26 cellular contexts compared by ENCODE assay signal in genomic region chr2:104846182-104846954, GRCh38. TPM values are rescaled to one million over a fixed set of nuclear protein-coding genes. Genes with fewer than 3 reads are reported as not detected.
A peak's percentile ranks its signal among the peaks of the same experiment; 100 is the strongest.
DNase-seq lines count a peak whose midpoint lies in the region; ATAC-seq and TF ChIP-seq lines count a peak whose summit lies in the region.
"Had no signal": no experiment of that assay in that cellular context is flagged by ENCODE, and none has a peak within 500 bp of the region (broad histone marks: within the 10 kb centered on the region; RNA-seq: fewer than 3 reads in every experiment).

No MANE protein-coding gene starts in this region.

- peaks cover 97% of the 10 kb centered on the region for H3K27me3 Mint-ChIP-seq in WTC11 (ENCODE audit: low read depth)

- H3K36me3 ChIP-seq in iPS-20b (ENCODE audit: insufficient read depth, low read depth, low read length) (no peaks in the 10 kb centered on the region), neuronal stem cell (replicated peaks in 1 of 2; ENCODE audit: control insufficient read depth in 2 of 2, insufficient read depth in 2 of 2, low read length in 2 of 2) (peaks cover 0 to 17% of the 10 kb centered on the region in 2 donors)
- H3K36me3 ChIP-seq: upper lobe of left lung, WERI-Rb-1 had no signal

- POLR2A ChIA-PET in WTC11 (lab: Charles Lee) = no interaction called here

- H2BK15ac ChIP-seq in neuronal stem cell (ENCODE audit: low read length) = no peak overlapping the region

- peaks cover 72% of the 10 kb centered on the region for H3K4me1 Mint-ChIP-seq in WTC11
- H3K4me1 Mint-ChIP-seq: central memory CD8-positive, alpha-beta T cell had no signal

- H3K9me3 Mint-ChIP-seq in WTC11 = no peaks in the 10 kb centered on the region
- H3K9me3 Mint-ChIP-seq: activated CD8-positive, alpha-beta T cell treated with anti-CD3 and anti-CD28 coated beads for 36 hours; activated T-helper 2 cell treated with anti-CD3 and anti-CD28 coated beads, Interferon-gamma antibody, Interleukin-2, Interleukin-4, amounts not matched to agents 10 μg/mL and 5 μg/mL and 100 μg/mL, durations not matched to agents 14 hours and 24 hours and 36 hours; CD8-positive, alpha-beta T cell; central memory CD8-positive, alpha-beta T cell; HFFc6; T-cell had no signal

- in situ Hi-C loops in Caki2 (cut with HindIII; ENCODE audit: low pct_unique_long_range_greater_than_20kb, low sequenced_read_pairs) = no loop called here

- peak; percentile 69 for DNase-seq in Caki2 (ENCODE audit: low read depth)
- DNase-seq in WTC11 (ENCODE audit: low spot score) = no peak
- DNase-seq in neuronal stem cell (ENCODE audit: low spot score) = no peak
- no peak for DNase-seq in stimulated activated CD4-positive, alpha-beta T cell treated with anti-CD3 and anti-CD28 coated beads, Interleukin-2, amount 100 ng/mL, for 48 hours
- no peak for DNase-seq in stimulated activated CD4-positive, alpha-beta T cell treated with anti-CD3 and anti-CD28 coated beads, Interleukin-15, amount 100 ng/mL, for 24 hours
- no peak for DNase-seq in AG08395 (ENCODE audit: low spot score)
- DNase-seq in HK-2 (ENCODE audit: unreplicated experiment) = no peak
- DNase-seq: activated CD8-positive, alpha-beta T cell treated with anti-CD3 and anti-CD28 coated beads for 36 hours; CD8-positive, alpha-beta T cell; DND-41; HFFc6; NCI-H1694; NCI-H446; psoas muscle; SHP77; stimulated activated naive CD4-positive, alpha-beta T cell; T-cell; WERI-Rb-1 had no signal

- H3K4me3 Mint-ChIP-seq in WTC11 = peak overlapping the region; percentile 66
- H3K4me3 Mint-ChIP-seq: activated CD8-positive, alpha-beta T cell treated with anti-CD3 and anti-CD28 coated beads for 36 hours; CD8-positive, alpha-beta T cell; central memory CD8-positive, alpha-beta T cell; HFFc6 had no signal

- H3K14ac ChIP-seq in neuronal stem cell (ENCODE audit: low read length) = no peak overlapping the region

- no peak overlapping the region for H3K23ac ChIP-seq in neuronal stem cell (ENCODE audit: low read depth, low read length, poor library complexity)

- H3K9ac ChIP-seq in iPS-20b (ENCODE audit: low read depth, low read length) (peak overlapping the region; percentile 65; the same call in 1 of the 2 replicates), neuronal stem cell (ENCODE audit: low read depth, low read length, poor library complexity) (no peak overlapping the region)

- no peaks in the 10 kb centered on the region for H3K9me3 ChIP-seq in iPS-20b (ENCODE audit: insufficient read depth, low read depth, low read length)
- no peaks in the 10 kb centered on the region for H3K9me3 ChIP-seq in neuronal stem cell (replicated peaks in 1 of 2; ENCODE audit: control insufficient read depth in 2 of 2, insufficient read depth in 1 of 2, low read depth in 1 of 2, low read length in 2 of 2)
- H3K9me3 ChIP-seq: psoas muscle, upper lobe of left lung had no signal

- H3K27ac ChIP-seq in iPS-20b (ENCODE audit: low read length) (no peak overlapping the region), neuronal stem cell (replicated peaks; ENCODE audit: low read length) (no peak overlapping the region)
- H3K27ac ChIP-seq: hepatocyte, psoas muscle, upper lobe of left lung, WERI-Rb-1 had no signal

- H2BK5ac ChIP-seq in neuronal stem cell (ENCODE audit: low read length) = no peak overlapping the region

- H4K91ac ChIP-seq in neuronal stem cell (ENCODE audit: low read depth, low read length, poor library complexity) = no peak overlapping the region

- no peak overlapping the region for H3K18ac ChIP-seq in neuronal stem cell (ENCODE audit: low read length)

- H3K4me1 ChIP-seq in iPS-20b (ENCODE audit: insufficient read depth, low read length) (peaks cover 45% of the 10 kb centered on the region), neuronal stem cell (ENCODE audit: control insufficient read depth in 2 of 2, insufficient read depth in 1 of 2, low read depth in 1 of 2, low read length in 2 of 2) (peaks cover 20 to 32% of the 10 kb centered on the region in 2 donors)

- peak overlapping the region; percentile 62; the same call in 1 of the 2 replicates for H3K4me3 ChIP-seq in iPS-20b (ENCODE audit: low read length)
- peak overlapping the region in 1 of 2 donors; percentile 82 for H3K4me3 ChIP-seq in neuronal stem cell (ENCODE audit: low read length in 2 of 2)
- H3K4me3 ChIP-seq: hepatocyte, upper lobe of left lung had no signal

- no peak overlapping the region for H3K27ac Mint-ChIP-seq in WTC11
- H3K27ac Mint-ChIP-seq: activated CD8-positive, alpha-beta T cell treated with anti-CD3 and anti-CD28 coated beads for 36 hours; activated T-helper 2 cell treated with anti-CD3 and anti-CD28 coated beads, Interferon-gamma antibody, Interleukin-2, Interleukin-4, amounts not matched to agents 10 μg/mL and 5 μg/mL and 100 μg/mL, durations not matched to agents 14 hours and 24 hours and 36 hours; CD8-positive, alpha-beta T cell; HFFc6 had no signal

- H3K79me1 ChIP-seq in neuronal stem cell (ENCODE audit: low read depth, low read length) = no peaks in the 10 kb centered on the region

- H2AFZ ChIP-seq in neuronal stem cell (ENCODE audit: low read length) = no peak overlapping the region
- H2AFZ ChIP-seq: hepatocyte had no signal

- no peak overlapping the region for H2BK12ac ChIP-seq in neuronal stem cell (ENCODE audit: low read length)

- H4K8ac ChIP-seq in neuronal stem cell (ENCODE audit: low read depth, low read length) = no peak overlapping the region

- TF ChIP-seq CTCF in WTC11 (IDR thresholded peaks at IDR 0.05) = no peak

- no peak overlapping the region for H2BK120ac ChIP-seq in neuronal stem cell (ENCODE audit: low read depth, low read length)

- H3K4me2 ChIP-seq in neuronal stem cell (ENCODE audit: insufficient read depth, low read length, poor library complexity, severe bottlenecking) = no peak overlapping the region
- H3K4me2 ChIP-seq: hepatocyte had no signal

- H3K36me3 Mint-ChIP-seq in WTC11 = no peaks in the 10 kb centered on the region
- H3K36me3 Mint-ChIP-seq: CD8-positive, alpha-beta T cell; T-cell had no signal

- H3K4ac ChIP-seq in neuronal stem cell (ENCODE audit: low read length) = no peak overlapping the region

- CTCF ChIA-PET in WTC11 (lab: Charles Lee) = interaction anchor here (0.8 to 1.0 kb wide), 2 partner anchors 98 to 99 kb away, joined by 3 to 4 read pairs; no protein-coding TSS in a partner anchor

- ATAC-seq in WTC11 = no peak
- ATAC-seq: activated CD8-positive, alpha-beta T cell treated with anti-CD3 and anti-CD28 coated beads for 36 hours; CD8-positive, alpha-beta T cell; left lobe of liver; psoas muscle; T-cell had no signal

- no CpG with 5 or more reads among the region's 17 CpGs for WGBS in neuronal stem cell (ENCODE audit: extremely low coverage in 2 of 2, insufficient read length in 2 of 2, insufficient replicate concordance in 1 of 2), 2 donors

- peak overlapping the region; percentile 9 for H2AK5ac ChIP-seq in neuronal stem cell (ENCODE audit: low read depth, low read length)

- peaks cover 100% of the 10 kb centered on the region for H3K27me3 ChIP-seq in iPS-20b (ENCODE audit: insufficient read depth, low read length)
- peaks cover 0 to 58% (median 2%) of the 10 kb centered on the region in 3 experiments for H3K27me3 ChIP-seq in neuronal stem cell (ENCODE audit: control insufficient read depth in 3 of 3, insufficient read depth in 3 of 3, low read depth in 1 of 3, low read length in 3 of 3)

TF ChIP-seq in WTC11, 78 proteins besides CTCF, POLR2A, EP300 and RAD21:
- TF ChIP-seq, protein P1, sequence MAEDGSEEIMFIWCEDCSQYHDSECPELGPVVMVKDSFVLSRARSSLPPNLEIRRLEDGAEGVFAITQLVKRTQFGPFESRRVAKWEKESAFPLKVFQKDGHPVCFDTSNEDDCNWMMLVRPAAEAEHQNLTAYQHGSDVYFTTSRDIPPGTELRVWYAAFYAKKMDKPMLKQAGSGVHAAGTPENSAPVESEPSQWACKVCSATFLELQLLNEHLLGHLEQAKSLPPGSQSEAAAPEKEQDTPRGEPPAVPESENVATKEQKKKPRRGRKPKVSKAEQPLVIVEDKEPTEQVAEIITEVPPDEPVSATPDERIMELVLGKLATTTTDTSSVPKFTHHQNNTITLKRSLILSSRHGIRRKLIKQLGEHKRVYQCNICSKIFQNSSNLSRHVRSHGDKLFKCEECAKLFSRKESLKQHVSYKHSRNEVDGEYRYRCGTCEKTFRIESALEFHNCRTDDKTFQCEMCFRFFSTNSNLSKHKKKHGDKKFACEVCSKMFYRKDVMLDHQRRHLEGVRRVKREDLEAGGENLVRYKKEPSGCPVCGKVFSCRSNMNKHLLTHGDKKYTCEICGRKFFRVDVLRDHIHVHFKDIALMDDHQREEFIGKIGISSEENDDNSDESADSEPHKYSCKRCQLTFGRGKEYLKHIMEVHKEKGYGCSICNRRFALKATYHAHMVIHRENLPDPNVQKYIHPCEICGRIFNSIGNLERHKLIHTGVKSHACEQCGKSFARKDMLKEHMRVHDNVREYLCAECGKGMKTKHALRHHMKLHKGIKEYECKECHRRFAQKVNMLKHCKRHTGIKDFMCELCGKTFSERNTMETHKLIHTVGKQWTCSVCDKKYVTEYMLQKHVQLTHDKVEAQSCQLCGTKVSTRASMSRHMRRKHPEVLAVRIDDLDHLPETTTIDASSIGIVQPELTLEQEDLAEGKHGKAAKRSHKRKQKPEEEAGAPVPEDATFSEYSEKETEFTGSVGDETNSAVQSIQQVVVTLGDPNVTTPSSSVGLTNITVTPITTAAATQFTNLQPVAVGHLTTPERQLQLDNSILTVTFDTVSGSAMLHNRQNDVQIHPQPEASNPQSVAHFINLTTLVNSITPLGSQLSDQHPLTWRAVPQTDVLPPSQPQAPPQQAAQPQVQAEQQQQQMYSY (CRISPR knock-in tag; IDR thresholded peaks at IDR 0.05) = no peak
TF ChIP-seq in WTC11: peak in this region for 0.

RNA-seq across cellular contexts. Expression of gene POU3F3, which starts 7.5 kb away (rescaled TPM):
- 48.8 and 57.1 TPM in 2 replicates for total RNA-seq in Caki2 (2014; rRNA removed; shearing (Covaris generic); ENCODE audit: low replicate concordance)
- 0.05 TPM in 1 of 3 replicates, not detected in the others for total RNA-seq in WTC11 (2021)
- polyA plus RNA-seq in neuronal stem cell (2013, experiment 1 of 2) = 3.6 TPM
- 3.4 TPM for polyA plus RNA-seq in neuronal stem cell (2013, experiment 2 of 2)
- total RNA-seq: activated CD8-positive, alpha-beta T cell treated with anti-CD3 and anti-CD28 coated beads for 36 hours; activated T-helper 2 cell treated with anti-CD3 and anti-CD28 coated beads, Interferon-gamma antibody, Interleukin-2, Interleukin-4, amounts not matched to agents 10 μg/mL and 5 μg/mL and 100 μg/mL, durations not matched to agents 14 hours and 24 hours and 36 hours; CD8-positive, alpha-beta T cell; hepatocyte; HFFc6; HT1080; left lobe of liver; psoas muscle; T-cell; upper lobe of left lung had no signal
- polyA plus RNA-seq: AG04450, hepatocyte had no signal

Comparison
In these comparisons a context has a peak if more than half of its experiments do, and no peak if none do; other contexts are left out.
1. RNA of gene POU3F3, which starts 7.5 kb away (total RNA-seq): 48.8 to 57.1 TPM in Caki2; 0.05 TPM in WTC11; every median in the first group is over 10 times any median in the second.